8 cellular contexts compared by ENCODE assay signal in genomic region chr6:291148-291696, GRCh38. TPM values are rescaled to one million over a fixed set of nuclear protein-coding genes. Genes with fewer than 3 reads are reported as not detected.
DNase-seq lines count a peak whose midpoint lies in the region; ATAC-seq, FAIRE-seq and TF ChIP-seq lines count a peak whose summit lies in the region.

No MANE protein-coding gene starts in this region.

- DNase-seq in GM13976 (ENCODE audit: low spot score) (peak; percentile 50), SK-N-SH (no peak), foreskin fibroblast (peak in 1 of 2 donors; percentile 18), gastrocnemius medialis (no peak), globus pallidus (ENCODE audit: low spot score) (no peak), cerebellum (ENCODE audit: low spot score) (no peak), D721Med (ENCODE audit: insufficient read length, low spot score) (no peak)

- H3K4me3 ChIP-seq in SK-N-SH (ENCODE audit: low read depth in 2 of 2, low read length in 1 of 2) (peak overlapping the region; percentile 88 to 89), foreskin fibroblast (ENCODE audit: low read depth in 1 of 2, low read length in 2 of 2) (peak overlapping the region; percentile 68 to 73), gastrocnemius medialis (peak overlapping the region; percentile 66 to 88 (median 78))

- no peaks in the 10 kb centered on the region for H3K9me3 ChIP-seq in SK-N-SH
- no peaks in the 10 kb centered on the region for H3K9me3 ChIP-seq in gastrocnemius medialis

- WGBS in SK-N-SH (ENCODE audit: low lambda C conversion rate): 39% methylated on average over 8 of the region's 8 CpGs

- POLR2A ChIA-PET in SK-N-SH (lab: Yijun Ruan, JAX): no interaction called here

- H3K27me3 ChIP-seq in SK-N-SH (ENCODE audit: insufficient read depth) (peaks cover 35% of the 10 kb centered on the region), gastrocnemius medialis (no peaks in the 10 kb centered on the region)

- in situ Hi-C loops in GM13976 (cut with MboI; ENCODE audit: low sequenced_read_pairs, unreplicated experiment): no loop called here
- in situ Hi-C loops in gastrocnemius medialis (cut with MboI; ENCODE audit: low sequenced_read_pairs in 4 of 4): no loop called here

- peak overlapping the region; percentile 77 for H3K9ac ChIP-seq in SK-N-SH

- H3K4me2 ChIP-seq in SK-N-SH: peak overlapping the region; percentile 98

- no peak for TF ChIP-seq CTCF in GM13976 (IDR thresholded peaks at IDR 0.05; ENCODE audit: borderline replicate concordance, control extremely low read depth, extremely low read depth, insufficient read depth, missing control alignments)
- no peak for TF ChIP-seq CTCF in SK-N-SH (IDR thresholded peaks at IDR 0.05)
- TF ChIP-seq CTCF in foreskin fibroblast (IDR thresholded peaks at IDR 0.05; ENCODE audit: low read depth, low read length): no peak
- TF ChIP-seq CTCF in gastrocnemius medialis (IDR thresholded peaks at IDR 0.05 in 4 of 5, conservative IDR thresholded peaks at IDR 0.05 in 1 of 5): no peak
- TF ChIP-seq CTCF in D721Med (IDR thresholded peaks at IDR 0.05; ENCODE audit: insufficient read depth, missing control alignments): no peak

- TF ChIP-seq EP300 in SK-N-SH (IDR thresholded peaks at IDR 0.05; ENCODE audit: borderline replicate concordance in 1 of 2, low read depth in 1 of 2, low read length in 1 of 2): no peak

- no peaks in the 10 kb centered on the region for H3K79me2 ChIP-seq in SK-N-SH (ENCODE audit: insufficient read depth)

- CTCF ChIA-PET in SK-N-SH (lab: Yijun Ruan, JAX): no interaction called here

- H2AFZ ChIP-seq in SK-N-SH (ENCODE audit: low read depth): peak overlapping the region; percentile 99

- TF ChIP-seq POLR2A in gastrocnemius medialis (IDR thresholded peaks at IDR 0.05): no peak

- H4K20me1 ChIP-seq in SK-N-SH (ENCODE audit: insufficient read depth): no peaks in the 10 kb centered on the region

- H3K36me3 ChIP-seq in SK-N-SH (replicated peaks in 1 of 2; ENCODE audit: control insufficient read depth in 1 of 2, insufficient read depth in 2 of 2, low read length in 1 of 2) (no peaks in the 10 kb centered on the region), gastrocnemius medialis (no peaks in the 10 kb centered on the region)

- intact Hi-C loops in gastrocnemius medialis (cut with DNase I; ENCODE audit: low total_unique reads): loop anchor here (5.0 kb wide), 1 partner anchor 1466 kb away; no protein-coding TSS in a partner anchor

- H3F3A ChIP-seq in SK-N-SH (replicated peaks; ENCODE audit: insufficient read depth): no peaks in the 10 kb centered on the region

- ATAC-seq in gastrocnemius medialis (peak; percentile 2 to 5), GM21447 (IDR thresholded peaks at IDR 0.05; ENCODE audit: unreplicated experiment) (no peak)

- TF ChIP-seq RAD21 in SK-N-SH (IDR thresholded peaks at IDR 0.05; ENCODE audit: low read length): no peak

- H3K4me1 ChIP-seq in SK-N-SH (ENCODE audit: control insufficient read depth in 1 of 2, insufficient read depth in 2 of 2, low read depth in 1 of 2, low read length in 1 of 2) (peaks cover 0 to 13% of the 10 kb centered on the region in 2 experiments; a peak in 1 of 4 replicates), gastrocnemius medialis (peaks cover 24 to 29% of the 10 kb centered on the region in 2 donors)

- H3K27ac ChIP-seq in SK-N-SH (ENCODE audit: low read depth in 2 of 2, low read length in 1 of 2) (peak overlapping the region; percentile 74 to 94), gastrocnemius medialis (peak overlapping the region; percentile 88 to 98 (median 96))

- FAIRE-seq in D721Med (lab: Jason Lieb, UNC): no peak

- no peaks in the 10 kb centered on the region for H3K9me2 ChIP-seq in SK-N-SH

TF ChIP-seq in SK-N-SH, 30 proteins besides CTCF, POLR2A, EP300 and RAD21:
- no peak for TF ChIP-seq RCOR1 (IDR thresholded peaks at IDR 0.05; ENCODE audit: low read length)
- no peak for TF ChIP-seq JUND (IDR thresholded peaks at IDR 0.05)
- TF ChIP-seq GABPA (IDR thresholded peaks at IDR 0.05; ENCODE audit: low read depth): no peak
- TF ChIP-seq FOSL2 (IDR thresholded peaks at IDR 0.05; ENCODE audit: borderline replicate concordance, low read depth): no peak
- no peak for TF ChIP-seq USF1 (IDR thresholded peaks at IDR 0.05; ENCODE audit: borderline replicate concordance, low read depth)
- TF ChIP-seq CHD2 (IDR thresholded peaks at IDR 0.05; ENCODE audit: low read length, partially characterized antibody): no peak
- TF ChIP-seq ELF1 (IDR thresholded peaks at IDR 0.05): no peak
- no peak for TF ChIP-seq NFIC (IDR thresholded peaks at IDR 0.05; ENCODE audit: borderline replicate concordance)
- no peak for TF ChIP-seq SIN3A (IDR thresholded peaks at IDR 0.05; ENCODE audit: borderline replicate concordance, low read depth, low read length)
- TF ChIP-seq POLR2AphosphoS5 (IDR thresholded peaks at IDR 0.05; ENCODE audit: low read depth, low read length): no peak

RNA-seq across cellular contexts. Expression of gene DUSP22, which starts 1.1 kb away (rescaled TPM):
- 5.6 and 6.8 TPM in 2 replicates for polyA plus RNA-seq in SK-N-SH (2012; rRNA removed)
- 6.5 and 6.7 TPM in 2 replicates for polyA plus RNA-seq in SK-N-SH (2012; cell fraction: cytosol; rRNA removed)
- polyA plus RNA-seq in SK-N-SH (2012; cell fraction: nucleus; rRNA removed): 30.6 and 31.7 TPM in 2 replicates
- total RNA-seq in gastrocnemius medialis (10 to 100 TPM; 53.4 to 70.7 (median 61.3) TPM), cerebellum (26.0 TPM)
